In the genomic region with DNA sequence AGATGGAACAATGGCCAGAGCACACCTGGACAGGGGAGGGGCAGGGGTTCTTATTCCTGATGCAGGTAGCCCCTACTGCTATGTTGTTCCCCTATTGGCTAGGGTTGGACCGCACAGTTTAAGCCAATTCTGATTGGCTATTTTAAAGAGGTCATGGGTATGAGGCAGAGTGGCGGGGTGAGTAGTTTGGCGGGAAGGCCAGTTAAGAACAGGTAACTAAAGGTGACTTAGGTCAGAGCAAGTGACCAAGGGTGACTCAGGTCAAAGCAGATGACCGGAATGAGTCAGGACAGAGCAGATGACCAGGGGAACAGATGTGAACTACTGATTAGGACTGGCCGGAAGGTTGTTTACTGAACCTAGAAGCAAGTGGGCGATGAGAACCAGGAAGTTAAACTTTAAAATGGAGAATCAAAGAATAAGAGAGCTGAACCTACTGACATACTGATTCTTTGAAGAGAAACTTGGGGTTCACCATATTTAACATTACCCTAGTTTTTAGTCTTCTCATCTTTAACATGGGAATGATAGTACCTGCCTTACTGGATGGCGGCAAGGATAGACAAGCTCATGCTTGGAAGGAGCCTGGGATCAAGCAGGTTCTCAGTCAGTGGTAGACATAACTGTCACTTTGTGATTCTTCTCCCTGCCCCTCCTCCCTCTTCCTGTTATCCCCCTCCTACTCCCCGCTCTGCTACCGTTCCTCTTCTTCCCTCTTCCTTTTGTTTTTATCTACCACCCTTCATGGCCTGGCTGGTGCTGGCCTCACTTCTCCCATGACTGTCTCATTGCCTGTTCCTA, we compare ENCODE assay signal across 36 cellular contexts. TPM values are rescaled to one million over a fixed set of nuclear protein-coding genes. Genes with fewer than 3 reads are reported as not detected.
DNase-seq lines count a peak whose midpoint lies in the region; ATAC-seq, FAIRE-seq and TF ChIP-seq lines count a peak whose summit lies in the region.
"Had no signal": no experiment of that assay in that cellular context is flagged by ENCODE, and none has a peak within 500 bp of the region (broad histone marks: within the 10 kb centered on the region; RNA-seq: fewer than 3 reads in every experiment).

No MANE protein-coding gene starts in this region.

- 16% methylated on average over 9 of the region's 9 CpGs for WGBS in K562 (ENCODE audit: insufficient coverage, low coverage, missing lambda C conversion rate)
- 67% methylated on average over 9 of the region's 9 CpGs for WGBS in liver

- H3K9me3 ChIP-seq in K562 (replicated peaks; ENCODE audit: control insufficient read depth, insufficient read depth, low read depth, low read length) (peaks cover 14% of the 10 kb centered on the region), liver (ENCODE audit: control insufficient read depth in 4 of 4, low read length in 3 of 4) (peaks cover 0 to 8% (median under 1%) of the 10 kb centered on the region in 4 donors)
- H3K9me3 ChIP-seq: adrenal gland, body of pancreas, Peyer's patch had no signal

- H3K36me3 Mint-ChIP-seq in CD14-positive monocyte, result peaks cover 4 to 10% of the 10 kb centered on the region in 2 donors

- in situ Hi-C loops in K562 (cut with MboI), result no loop called here

- H3K9ac ChIP-seq in K562 (ENCODE audit: insufficient read depth in 1 of 2, low read depth in 2 of 2, low read length in 2 of 2) (peak overlapping the region in 1 of 2 experiments; percentile 76; a peak in 2 of 4 replicates), liver (ENCODE audit: low read depth in 1 of 2, low read length in 2 of 2) (no peak overlapping the region)
- H3K9ac ChIP-seq: neural progenitor cell had no signal

- H3K27ac ChIP-seq in K562 (ENCODE audit: extremely low read depth, low read depth, low read length) (peak overlapping the region; percentile 99), liver (ENCODE audit: low read depth in 1 of 2, low read length in 2 of 2) (no peak overlapping the region)
- H3K27ac ChIP-seq: body of pancreas, epithelial cell of prostate, left lung, neural progenitor cell, Peyer's patch had no signal

- H3K79me2 ChIP-seq in K562 (ENCODE audit: control insufficient read depth, insufficient read depth, low read length), result peaks cover 100% of the 10 kb centered on the region

- TF ChIP-seq CTCF in CD14-positive monocyte (IDR thresholded peaks at IDR 0.05) (no peak), K562 (IDR thresholded peaks at IDR 0.05 in 2 of 3, conservative IDR thresholded peaks at IDR 0.05 in 1 of 3; ENCODE audit: insufficient read depth in 2 of 3, low read depth in 1 of 3, low read length in 3 of 3) (no peak), liver (IDR thresholded peaks at IDR 0.05; ENCODE audit: low read depth, low read length, missing input control) (no peak)

- H3K4me3 Mint-ChIP-seq in CD14-positive monocyte, result no peak overlapping the region
- H3K4me3 Mint-ChIP-seq: neural progenitor cell had no signal

- TF ChIP-seq RAD21 in K562 (CRISPR knock-in tag; conservative IDR thresholded peaks at IDR 0.05 in 1 of 2, IDR thresholded peaks at IDR 0.05 in 1 of 2), result peak in 1 of 2 experiments; percentile 20; a peak in 3 of 4 replicates
- TF ChIP-seq RAD21 in liver (IDR thresholded peaks at IDR 0.05), result no peak

- H3K36me3 ChIP-seq in K562 (ENCODE audit: control insufficient read depth, insufficient read depth, low read length) (no peaks in the 10 kb centered on the region; the same call in 2 of the 3 replicates), liver (ENCODE audit: control insufficient read depth in 4 of 4, insufficient read depth in 3 of 4, low read depth in 1 of 4, low read length in 3 of 4) (no peaks in the 10 kb centered on the region)
- H3K36me3 ChIP-seq: adrenal gland, BE2C, HAP-1, left lung, neural progenitor cell, Peyer's patch had no signal

- peaks cover 64% of the 10 kb centered on the region for H3K4me1 Mint-ChIP-seq in CD14-positive monocyte

- DNase-seq in CD14-positive monocyte (ENCODE audit: low spot score) (no peak), Kasumi-1 (lab: John Stamatoyannopoulos, UW) (peak; percentile 69 to 78), K562 (ENCODE audit: extremely low read depth in 1 of 4, low spot score in 3 of 4) (peak; percentile 52 to 91 (median 64)), DMS153 (lab: John Stamatoyannopoulos, UW) (no peak)
- DNase-seq: ACHN; activated CD4-positive, alpha-beta T cell treated with anti-CD3 and anti-CD28 coated beads, Interleukin-2, amount 50 U/mL, for 48 hours; activated CD4-positive, CD25-positive, alpha-beta regulatory T cell; activated naive CD4-positive, alpha-beta T cell treated with Interleukin-2 at 50 U/mL for 16 hours; activated T-cell treated with anti-CD3 and anti-CD28 coated beads, Interleukin-2, amount 50 U/mL, for 48 hours; adrenal gland; BE2C; body of pancreas; Caco-2; dorsolateral prefrontal cortex; islet precursor cell; Karpas-422; left lung; NCI-H1436 treated with DMSO at 0.1 percent for 48 hours; NCI-H226; NCI-H69; Peyer's patch; posterior cingulate gyrus; right cardiac atrium; SIG-M5; stimulated activated CD4-positive, alpha-beta T cell treated with anti-CD3 and anti-CD28 coated beads, Interleukin-1b, Interleukin-23, amount 100 ng/mL, for 48 hours; stimulated activated naive CD4-positive, alpha-beta T cell treated with Interleukin-2 at 50 U/mL for 16 hours; T1000 had no signal

- H3K27me3 ChIP-seq in K562 (ENCODE audit: control insufficient read depth in 2 of 2, insufficient read depth in 2 of 2, low read length in 2 of 2) (no peaks in the 10 kb centered on the region), liver (ENCODE audit: control insufficient read depth in 4 of 4, insufficient read depth in 4 of 4, low read length in 3 of 4) (no peaks in the 10 kb centered on the region)
- H3K27me3 ChIP-seq: adrenal gland, BE2C, body of pancreas, dorsolateral prefrontal cortex, left lung, neural progenitor cell, Peyer's patch had no signal

- no peaks in the 10 kb centered on the region for H3K9me1 ChIP-seq in K562 (ENCODE audit: control insufficient read depth, insufficient read depth, low read length)

- intact Hi-C loops in CD14-positive monocyte (cut with micrococcal nuclease), result no loop called here
- intact Hi-C loops in K562 (cut with micrococcal nuclease), result loop anchor here (1.0 to 5.0 kb wide), 3 partner anchors 12 to 61 kb away; partner anchors contain the start of gene CCNY

- H4K20me1 ChIP-seq in K562 (replicated peaks; ENCODE audit: control insufficient read depth, insufficient read depth, low read length), result no peaks in the 10 kb centered on the region

- H3K4me1 ChIP-seq in K562 (replicated peaks in 1 of 2; ENCODE audit: control insufficient read depth in 2 of 2, insufficient read depth in 2 of 2, low read length in 2 of 2) (peaks cover 13 to 88% of the 10 kb centered on the region in 2 experiments), liver (ENCODE audit: control insufficient read depth in 4 of 4, insufficient read depth in 4 of 4, low read length in 3 of 4) (peaks cover 0 to 13% (median 7%) of the 10 kb centered on the region in 4 donors)

- H3K27me3 Mint-ChIP-seq in CD14-positive monocyte (ENCODE audit: low read depth in 3 of 3), result no peaks in the 10 kb centered on the region
- H3K27me3 Mint-ChIP-seq: central memory CD8-positive, alpha-beta T cell had no signal

- TF ChIP-seq EP300 in K562 (IDR thresholded peaks at IDR 0.05; ENCODE audit: low read length), result peak; percentile 96

- H3K9me3 Mint-ChIP-seq in CD14-positive monocyte, result peaks cover 6 to 19% (median 13%) of the 10 kb centered on the region in 7 donors

- FAIRE-seq in K562 (lab: Jason Lieb, UNC), result peak; percentile 84
- FAIRE-seq: G401.6, urothelium cell line had no signal

- no peak overlapping the region for H3K4me3 ChIP-seq in K562
- H3K4me3 ChIP-seq in liver (ENCODE audit: low read depth in 1 of 3, low read length in 3 of 3), result no peak overlapping the region
- H3K4me3 ChIP-seq: adrenal gland, body of pancreas, dorsolateral prefrontal cortex, HAP-1, left lung, neural progenitor cell, Peyer's patch had no signal

- H2AFZ ChIP-seq in K562 (ENCODE audit: low read depth, low read length), result 0 out of 2 replicates have a peak overlapping the region, but pooled peaks have one; percentile 54
- H2AFZ ChIP-seq: neural progenitor cell had no signal

- POLR2A ChIA-PET in K562 (lab: Yijun Ruan, JAX), result interaction anchor here (0.6 to 2.5 kb wide), 7 partner anchors 9 to 67 kb away, joined by 3 to 14 read pairs (median 3); no protein-coding TSS in a partner anchor

- H3K27ac Mint-ChIP-seq in CD14-positive monocyte, result peak overlapping the region in 6 of 7 donors; percentile 28 to 75 (median 49)
- H3K27ac Mint-ChIP-seq: neural progenitor cell had no signal

- CTCF ChIA-PET in K562 (lab: Yijun Ruan, JAX; ENCODE audit: low intra/inter-chr PET ratio), result no interaction called here

- peak; percentile 20; the same call in 1 of the 2 replicates for TF ChIP-seq POLR2A in K562 (conservative IDR thresholded peaks at IDR 0.05)

- H3K4me2 ChIP-seq in K562 (ENCODE audit: insufficient read depth, low read length), result peak overlapping the region; percentile 86
- H3K4me2 ChIP-seq: neural progenitor cell had no signal

- ATAC-seq in K562, result peak; percentile 78
- no peak for ATAC-seq in esophagus mucosa
- ATAC-seq in HG02885 (IDR thresholded peaks at IDR 0.05; ENCODE audit: poor library complexity, unreplicated experiment), result no peak
- ATAC-seq: body of pancreas, left lung had no signal

- no TSS peak for BruUV-seq in K562 (replicated peaks; lab: Mats Ljungman, UMichigan)

TF ChIP-seq in liver, 16 proteins besides CTCF, POLR2A, EP300 and RAD21 (continues in another document):
- TF ChIP-seq RXRA (IDR thresholded peaks at IDR 0.05), result peak; percentile 60 to 84
- TF ChIP-seq TAF1 (conservative IDR thresholded peaks at IDR 0.05), result no peak
- TF ChIP-seq YY1 (IDR thresholded peaks at IDR 0.05), result no peak

RNA-seq across cellular contexts. Expression of gene CCNY, which starts 55.0 kb away (rescaled TPM):
- polyA plus RNA-seq in CD14-positive monocyte (10 to 100 TPM; 39.9 to 64.8 TPM), K562 (2011; rRNA removed) (87.9 and 109 TPM in 2 replicates), K562 (2014; fragmentation: Illumina TruSeq; extraction: Trizol) (59.9 and 73.2 TPM in 2 replicates), K562 (2014; fragmentation: Nextera tagmentation; extraction: Ambion mirVana) (1 to 10 TPM; 8.4 to 9.1 TPM), K562 (2014; rRNA removed) (26.2 and 44.6 TPM in 2 replicates), liver (10 to 100 TPM; 17.6 to 22.0 TPM)
- 53.7 and 58.2 TPM in 2 replicates for total RNA-seq in K562 (2011; cell fraction: chromatin; rRNA removed; ENCODE audit: low replicate concordance)
- total RNA-seq in K562 (2011; cell fraction: nucleolus; rRNA removed), result 22.3 and 25.7 TPM in 2 replicates
- 32.0 and 43.7 TPM in 2 replicates for total RNA-seq in K562 (2011; cell fraction: nucleoplasm; rRNA removed)
- total RNA-seq in K562 (2014; rRNA removed) (28.4 and 32.9 TPM in 2 replicates), K562 (2014; rRNA removed; fragmentation: Illumina TruSeq; extraction: Trizol) (42.1 and 52.6 TPM in 2 replicates), K562 (2015; rRNA removed; fragmentation: Illumina TruSeq; extraction: Trizol) (38.3 and 38.6 TPM in 2 replicates), K562 (2021) (69.2 and 76.9 TPM in 2 replicates), liver (10 to 100 TPM; 21.5 to 38.4 TPM), esophagus mucosa (44.8 TPM)
- 32.2 and 62.8 TPM in 2 replicates for polyA plus RNA-seq in K562 (2011; cell fraction: cytosol; rRNA removed)
- 31.7 and 55.0 TPM in 2 replicates for polyA plus RNA-seq in K562 (2011; cell fraction: nucleus; rRNA removed)
- 57.6 and 72.6 TPM in 2 replicates for polyA plus RNA-seq in K562 (2012)
- 126 and 138 TPM in 2 replicates for polyA minus RNA-seq in K562 (2011; rRNA and poly(A)+ RNA removed)
- polyA minus RNA-seq in K562 (2011; cell fraction: cytosol; rRNA and poly(A)+ RNA removed), result 34.0 and 62.3 TPM in 2 replicates
- polyA minus RNA-seq in K562 (2011; cell fraction: nucleus; rRNA and poly(A)+ RNA removed), result 17.1 and 38.9 TPM in 2 replicates

Comparison
In these comparisons a context has a peak if more than half of its experiments do, and no peak if none do; other contexts are left out.
1. DNase-seq: peak in Kasumi-1 (2 of 2) and K562 (4 of 4); none in CD14-positive monocyte (single experiment) and DMS153 (single experiment).